1 cellular context compared by ENCODE assay signal in genomic region chrX:9785252-9785943, GRCh38.
TF ChIP-seq lines count a peak whose summit lies in the region.

No MANE protein-coding gene starts in this region.

TF ChIP-seq in HepG2, 621 proteins besides CTCF, POLR2A, EP300 and RAD21:
- TF ChIP-seq, protein P1, sequence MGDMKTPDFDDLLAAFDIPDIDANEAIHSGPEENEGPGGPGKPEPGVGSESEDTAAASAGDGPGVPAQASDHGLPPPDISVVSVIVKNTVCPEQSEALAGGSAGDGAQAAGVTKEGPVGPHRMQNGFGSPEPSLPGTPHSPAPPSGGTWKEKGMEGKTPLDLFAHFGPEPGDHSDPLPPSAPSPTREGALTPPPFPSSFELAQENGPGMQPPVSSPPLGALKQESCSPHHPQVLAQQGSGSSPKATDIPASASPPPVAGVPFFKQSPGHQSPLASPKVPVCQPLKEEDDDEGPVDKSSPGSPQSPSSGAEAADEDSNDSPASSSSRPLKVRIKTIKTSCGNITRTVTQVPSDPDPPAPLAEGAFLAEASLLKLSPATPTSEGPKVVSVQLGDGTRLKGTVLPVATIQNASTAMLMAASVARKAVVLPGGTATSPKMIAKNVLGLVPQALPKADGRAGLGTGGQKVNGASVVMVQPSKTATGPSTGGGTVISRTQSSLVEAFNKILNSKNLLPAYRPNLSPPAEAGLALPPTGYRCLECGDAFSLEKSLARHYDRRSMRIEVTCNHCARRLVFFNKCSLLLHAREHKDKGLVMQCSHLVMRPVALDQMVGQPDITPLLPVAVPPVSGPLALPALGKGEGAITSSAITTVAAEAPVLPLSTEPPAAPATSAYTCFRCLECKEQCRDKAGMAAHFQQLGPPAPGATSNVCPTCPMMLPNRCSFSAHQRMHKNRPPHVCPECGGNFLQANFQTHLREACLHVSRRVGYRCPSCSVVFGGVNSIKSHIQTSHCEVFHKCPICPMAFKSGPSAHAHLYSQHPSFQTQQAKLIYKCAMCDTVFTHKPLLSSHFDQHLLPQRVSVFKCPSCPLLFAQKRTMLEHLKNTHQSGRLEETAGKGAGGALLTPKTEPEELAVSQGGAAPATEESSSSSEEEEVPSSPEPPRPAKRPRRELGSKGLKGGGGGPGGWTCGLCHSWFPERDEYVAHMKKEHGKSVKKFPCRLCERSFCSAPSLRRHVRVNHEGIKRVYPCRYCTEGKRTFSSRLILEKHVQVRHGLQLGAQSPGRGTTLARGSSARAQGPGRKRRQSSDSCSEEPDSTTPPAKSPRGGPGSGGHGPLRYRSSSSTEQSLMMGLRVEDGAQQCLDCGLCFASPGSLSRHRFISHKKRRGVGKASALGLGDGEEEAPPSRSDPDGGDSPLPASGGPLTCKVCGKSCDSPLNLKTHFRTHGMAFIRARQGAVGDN (CRISPR knock-in tag; IDR thresholded peaks at IDR 0.05) = peak; percentile 41
- TF ChIP-seq IRX3 (CRISPR knock-in tag; IDR thresholded peaks at IDR 0.05; ENCODE audit: borderline replicate concordance, low read depth) (no peak), ZFX (CRISPR knock-in tag; IDR thresholded peaks at IDR 0.05; ENCODE audit: low read depth) (peak; percentile 28; the same call in 1 of the 2 replicates), ARNT (IDR thresholded peaks at IDR 0.05) (no peak), ZNF574 (CRISPR knock-in tag; IDR thresholded peaks at IDR 0.05) (peak; percentile 12; the same call in 1 of the 2 replicates)
- TF ChIP-seq, protein P2, sequence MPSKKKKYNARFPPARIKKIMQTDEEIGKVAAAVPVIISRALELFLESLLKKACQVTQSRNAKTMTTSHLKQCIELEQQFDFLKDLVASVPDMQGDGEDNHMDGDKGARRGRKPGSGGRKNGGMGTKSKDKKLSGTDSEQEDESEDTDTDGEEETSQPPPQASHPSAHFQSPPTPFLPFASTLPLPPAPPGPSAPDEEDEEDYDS (CRISPR knock-in tag; IDR thresholded peaks at IDR 0.05) = no peak
